Comparison of ENCODE assay signal across 26 cellular contexts in the genomic region with DNA sequence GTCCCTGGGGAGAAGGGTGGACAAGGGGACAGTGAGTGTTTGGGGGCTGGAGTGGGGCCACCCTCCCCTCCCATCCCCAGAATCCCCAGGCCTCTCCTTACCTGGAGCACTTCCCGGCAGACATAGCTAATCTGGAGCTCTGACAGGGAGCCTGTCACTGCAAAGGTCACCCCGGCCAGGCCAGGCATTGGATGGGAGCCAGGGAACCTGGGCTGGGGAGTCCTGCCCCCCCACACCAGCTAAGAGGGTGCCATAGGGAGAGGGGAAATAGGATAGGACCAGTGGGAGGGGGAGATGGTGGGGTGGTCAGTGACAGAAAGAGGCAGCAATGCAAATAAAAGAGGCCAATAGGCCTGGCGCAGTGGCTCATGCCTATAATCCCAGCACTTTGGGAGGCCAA.
"Had no signal": no experiment of that assay in that cellular context is flagged by ENCODE, and none has a peak within 500 bp of the region (broad histone marks: within the 10 kb centered on the region; RNA-seq: fewer than 3 reads in every experiment).

No MANE protein-coding gene starts in this region.

- ATAC-seq: foreskin keratinocyte; left colon; left ventricle myocardium superior; psoas muscle; sciatic nerve; stimulated activated naive CD8-positive, alpha-beta T cell treated with anti-CD3 and anti-CD28 coated beads, Interleukin-15, Interleukin-2, amounts not matched to agents 100 U/mL and 50 U/mL, for 24 hours; upper lobe of right lung had no signal

- H3K4me2 ChIP-seq: hepatocyte had no signal

- H2AFZ ChIP-seq: hepatocyte had no signal

- H3K36me3 ChIP-seq: suprapubic skin, thyroid gland, upper lobe of right lung, vagina had no signal

- FAIRE-seq: colon, endothelial cell of umbilical vein had no signal

- DNase-seq: endodermal cell; erythroblast; foreskin keratinocyte; left colon; left ventricle myocardium superior; mesenchymal stem cell; midbrain; naive B cell; psoas muscle; retina; spleen; stimulated activated CD4-positive, alpha-beta T cell treated with anti-CD3 and anti-CD28 coated beads, Interleukin-15, amount 100 ng/mL, for 24 hours; stimulated activated CD4-positive, alpha-beta T cell treated with anti-CD3 and anti-CD28 coated beads, Interleukin-2, amount 100 ng/mL, for 24 hours; stimulated activated CD4-positive, alpha-beta T cell treated with anti-CD3 and anti-CD28 coated beads, Interleukin-4, amount 100 ng/mL, for 4 hours; stimulated activated naive CD8-positive, alpha-beta T cell treated with anti-CD3 and anti-CD28 coated beads, Interleukin-15, Interleukin-2, amounts not matched to agents 100 U/mL and 50 U/mL, for 24 hours; thyroid gland; upper lobe of right lung had no signal

- H3K27me3 ChIP-seq: foreskin keratinocyte, hepatocyte, spleen, suprapubic skin, thyroid gland, upper lobe of right lung, vagina had no signal

- H3K9me3 Mint-ChIP-seq: dendritic cell treated with granulocyte-macrophage colony-stimulating factor and Interleukin-4, amounts not matched to agents 40 ng/mL and 50 ng/mL, for 4 days; endodermal cell; naive B cell; nephron had no signal

- H3K4me3 ChIP-seq: hepatocyte, lung, psoas muscle, spleen, suprapubic skin, thyroid gland, upper lobe of right lung, vagina had no signal

- H3K27ac Mint-ChIP-seq: endodermal cell had no signal

- H3K9me3 ChIP-seq: psoas muscle, spleen, suprapubic skin, thyroid gland, upper lobe of right lung, vagina had no signal

- H3K27ac ChIP-seq: foreskin keratinocyte, hepatocyte, psoas muscle, spleen, suprapubic skin, thyroid gland, upper lobe of right lung, vagina had no signal

- H3K27me3 Mint-ChIP-seq: dendritic cell treated with granulocyte-macrophage colony-stimulating factor and Interleukin-4, amounts not matched to agents 40 ng/mL and 50 ng/mL, for 4 days; naive B cell had no signal

- H3K4me1 ChIP-seq: foreskin keratinocyte had no signal

- H3K4me3 Mint-ChIP-seq: dendritic cell treated with granulocyte-macrophage colony-stimulating factor and Interleukin-4, amounts not matched to agents 40 ng/mL and 50 ng/mL, for 4 days; endodermal cell had no signal
